ENCODE assay signal across 20 cellular contexts in genomic region chr9:129623331-129623730, GRCh38. TPM values are rescaled to one million over a fixed set of nuclear protein-coding genes. Genes with fewer than 3 reads are reported as not detected.
A peak's percentile ranks its signal among the peaks of the same experiment; 100 is the strongest.
DNase-seq lines count a peak whose midpoint lies in the region; ATAC-seq and TF ChIP-seq lines count a peak whose summit lies in the region.
"Had no signal": no experiment of that assay in that cellular context is flagged by ENCODE, and none has a peak within 500 bp of the region (broad histone marks: within the 10 kb centered on the region; RNA-seq: fewer than 3 reads in every experiment).

No MANE protein-coding gene starts in this region.

- POLR2A ChIA-PET in MCF 10A (lab: Yijun Ruan, JAX) = interaction anchor here (0.7 to 4.9 kb wide), 5 partner anchors 12 to 482 kb away, joined by 3 to 65 read pairs (median 18); partner anchors contain the start of gene IER5L

- H3K4me3 Mint-ChIP-seq in MCF 10A (ENCODE audit: unreplicated experiment) = no peak overlapping the region
- H3K4me3 Mint-ChIP-seq in type B pancreatic cell = peak overlapping the region; percentile 46

- no TSS peak for BruUV-seq in MCF 10A (replicated peaks; lab: Mats Ljungman, UMichigan)

- CTCF ChIA-PET in MCF 10A (lab: Yijun Ruan, JAX) = interaction anchor here (0.6 to 7.7 kb wide), 19 partner anchors 9 to 1997 kb away, joined by 3 to 96 read pairs (median 4); no protein-coding TSS in a partner anchor

- H3K4me3 ChIP-seq in breast epithelium (no peak overlapping the region), tibial artery (no peak overlapping the region)
- H3K4me3 ChIP-seq: colonic mucosa, hepatocyte, ovary, suprapubic skin had no signal

- no peaks in the 10 kb centered on the region for H3K9me3 ChIP-seq in breast epithelium
- no peaks in the 10 kb centered on the region for H3K9me3 ChIP-seq in tibial artery
- H3K9me3 ChIP-seq: colonic mucosa, ovary, suprapubic skin had no signal

- H3K27me3 ChIP-seq in breast epithelium (no peaks in the 10 kb centered on the region), tibial artery (peaks cover 0 to 11% of the 10 kb centered on the region in 2 donors)
- H3K27me3 ChIP-seq: colonic mucosa, hepatocyte, ovary had no signal

- no peak for ATAC-seq in HG03565 (IDR thresholded peaks at IDR 0.05; ENCODE audit: unreplicated experiment)
- ATAC-seq: activated T-helper 17 cell treated with anti-CD3 and anti-CD28 coated beads, Interleukin-2, amount 50 U/mL, for 72 hours; sciatic nerve had no signal

- peaks cover 23% of the 10 kb centered on the region for H3K4me1 Mint-ChIP-seq in MCF 10A (ENCODE audit: insufficient read depth, unreplicated experiment)
- H3K4me1 Mint-ChIP-seq in type B pancreatic cell (ENCODE audit: unreplicated experiment) = peaks cover 21% of the 10 kb centered on the region

- H3K4me1 ChIP-seq in breast epithelium = peaks cover 11 to 16% of the 10 kb centered on the region in 2 donors
- H3K4me1 ChIP-seq in tibial artery = peaks cover 0 to 43% (median 37%) of the 10 kb centered on the region in 4 donors

- TF ChIP-seq CTCF in MCF 10A (IDR thresholded peaks at IDR 0.05; ENCODE audit: unreplicated experiment) (no peak), breast epithelium (IDR thresholded peaks at IDR 0.05) (no peak), type B pancreatic cell (conservative IDR thresholded peaks at IDR 0.05) (no peak), tibial artery (IDR thresholded peaks at IDR 0.05) (no peak)

- DNase-seq in MCF 10A (ENCODE audit: unreplicated experiment) = peak; percentile 50
- DNase-seq in breast epithelium (ENCODE audit: low spot score in 2 of 2) = no peak
- peak; percentile 4 for DNase-seq in OCI-M1 (lab: John Stamatoyannopoulos, UW)
- peak; percentile 81 for DNase-seq in fibroblast of peridontal ligament (ENCODE audit: extremely low read depth)
- DNase-seq in type B pancreatic cell (ENCODE audit: extremely low spot score, unreplicated experiment) = no peak
- DNase-seq in tibial artery = no peak
- DNase-seq in ecto neural progenitor cell (ENCODE audit: low spot score) = no peak
- DNase-seq: activated CD8-positive, alpha-beta memory T cell treated with anti-CD3 and anti-CD28 coated beads for 24 hours; colonic mucosa; kidney glomerular epithelial cell; NCI-H2081 treated with DMSO at 0.1 percent for 48 hours; NCI-H524 treated with DMSO at 0.1 percent for 48 hours; stimulated activated CD4-positive, alpha-beta T cell treated with anti-CD3 and anti-CD28 coated beads, Interleukin-1b, Interleukin-23, amount 100 ng/mL, for 48 hours had no signal

- H3K27ac Mint-ChIP-seq in MCF 10A (ENCODE audit: low read depth, unreplicated experiment) (no peak overlapping the region), type B pancreatic cell (no peak overlapping the region)

- TF ChIP-seq POLR2A in breast epithelium (IDR thresholded peaks at IDR 0.05) = no peak

- intact Hi-C loops in MCF 10A (cut with micrococcal nuclease) = loop anchor here (10.0 kb wide), 1 partner anchor 1069 kb away; the partner anchor contains the start of gene SPTAN1
- intact Hi-C loops in breast epithelium (cut with DNase I; ENCODE audit: low total_unique reads) = no loop called here
- intact Hi-C loops in tibial artery (cut with DNase I; ENCODE audit: low total_unique reads) = no loop called here

- no peaks in the 10 kb centered on the region for H3K27me3 Mint-ChIP-seq in MCF 10A (ENCODE audit: insufficient read depth, unreplicated experiment)
- peaks cover 15% of the 10 kb centered on the region for H3K27me3 Mint-ChIP-seq in type B pancreatic cell

- H3K36me3 ChIP-seq in breast epithelium = no peaks in the 10 kb centered on the region
- H3K36me3 ChIP-seq in tibial artery = no peaks in the 10 kb centered on the region
- H3K36me3 ChIP-seq: colonic mucosa, ovary, suprapubic skin had no signal

- H3K27ac ChIP-seq in breast epithelium = no peak overlapping the region
- H3K27ac ChIP-seq in tibial artery = no peak overlapping the region
- H3K27ac ChIP-seq: colonic mucosa, hepatocyte, ovary, suprapubic skin had no signal

- H3K36me3 Mint-ChIP-seq in MCF 10A (ENCODE audit: insufficient read depth, unreplicated experiment) (peaks cover 10% of the 10 kb centered on the region), type B pancreatic cell (no peaks in the 10 kb centered on the region)

- H3K9me3 Mint-ChIP-seq in MCF 10A (ENCODE audit: unreplicated experiment) = no peaks in the 10 kb centered on the region
- H3K9me3 Mint-ChIP-seq in type B pancreatic cell = no peaks in the 10 kb centered on the region
- H3K9me3 Mint-ChIP-seq: activated T-helper 17 cell treated with anti-CD3 and anti-CD28 coated beads, Interleukin-2, amount 50 U/mL, for 72 hours had no signal

RNA-seq across cellular contexts. Expression of gene C9orf50, which starts 2.4 kb away (rescaled TPM):
- total RNA-seq in MCF 10A (2022) (0.20 TPM in 1 of 2 replicates, not detected in the other), breast epithelium (under 1 TPM in 1 of 3 donors, not detected in 2; 0.48 TPM), type B pancreatic cell (ENCODE audit: low replicate concordance) (not detected in 2 replicates)
- total RNA-seq: activated T-helper 17 cell treated with anti-CD3 and anti-CD28 coated beads, Interleukin-2, amount 50 U/mL, for 72 hours; colonic mucosa; H1; hepatocyte had no signal

RNA-seq across cellular contexts. Expression of gene NTMT1, which starts 2.6 kb away (rescaled TPM):
- total RNA-seq in MCF 10A (2022) (32.9 and 49.2 TPM in 2 replicates), breast epithelium (10 to 100 TPM; 17.8 to 31.1 (median 27.4) TPM), type B pancreatic cell (ENCODE audit: low replicate concordance) (31.4 and 33.5 TPM in 2 replicates)

RNA-seq across cellular contexts. Expression of gene ASB6, which starts 18.6 kb away (rescaled TPM):
- total RNA-seq in MCF 10A (2022) (14.4 TPM in 2 replicates), breast epithelium (10 to 100 TPM; 11.2 to 24.4 (median 21.6) TPM), type B pancreatic cell (ENCODE audit: low replicate concordance) (20.7 and 22.4 TPM in 2 replicates)

RNA-seq across cellular contexts. Expression of gene PRRX2, which starts 42.1 kb away (rescaled TPM):
- total RNA-seq in MCF 10A (2022) (not detected in 2 replicates), breast epithelium (10 to 100 TPM in 1 of 3 donors, 1 to 10 TPM in 2; 4.4 to 35.1 (median 9.9) TPM), type B pancreatic cell (ENCODE audit: low replicate concordance) (0.50 and 20.8 TPM in 2 replicates)

Comparison
In these comparisons a context has a peak if more than half of its experiments do, and no peak if none do; other contexts are left out.
1. DNase-seq: peak in MCF 10A (single experiment), OCI-M1 (single experiment) and fibroblast of peridontal ligament (single experiment); none in breast epithelium (0 of 2), type B pancreatic cell (single experiment), tibial artery (0 of 2) and ecto neural progenitor cell (single experiment).